Comparison of ENCODE assay signal across 8 cellular contexts in the genomic region with DNA sequence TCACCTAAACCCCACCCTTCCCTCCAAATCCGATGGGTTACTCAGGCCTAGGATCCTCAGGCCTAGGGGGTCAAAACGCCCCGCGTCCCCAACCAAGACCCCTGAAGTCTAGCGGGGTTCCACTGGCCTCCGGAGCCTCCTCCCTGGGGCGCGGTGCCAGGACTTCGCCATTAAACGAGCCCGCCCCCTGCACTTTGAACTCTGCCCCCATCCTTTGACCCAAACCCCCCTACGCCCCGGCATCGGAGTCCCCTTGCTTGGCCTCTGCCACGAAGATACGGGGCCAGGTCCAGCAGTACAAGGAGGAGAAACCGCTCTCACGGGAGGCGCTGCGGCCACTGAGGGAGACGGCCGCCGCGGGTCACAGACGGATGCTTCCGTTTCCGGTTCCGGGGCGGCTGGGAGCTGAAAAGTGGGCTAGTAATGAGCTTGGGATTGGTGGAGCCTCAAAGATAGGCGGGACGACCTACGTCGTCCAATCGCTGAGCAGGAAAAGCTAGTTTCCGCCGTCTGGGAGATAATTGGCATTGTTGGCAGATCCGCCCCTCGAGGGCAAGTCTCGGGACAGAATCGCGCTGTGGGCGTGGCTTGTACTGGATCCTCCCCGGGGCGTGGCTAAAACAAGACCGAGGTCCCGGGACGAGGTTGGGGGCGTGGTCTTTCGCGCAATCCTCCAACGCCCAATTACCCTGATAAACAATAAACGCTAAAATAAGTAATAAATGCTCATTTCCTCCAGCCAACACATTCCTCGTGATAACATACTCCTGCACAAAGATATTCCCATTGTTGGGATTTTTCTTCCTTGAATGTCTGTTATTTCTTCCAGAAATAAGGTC. TPM values are rescaled to one million over a fixed set of nuclear protein-coding genes. Genes with fewer than 3 reads are reported as not detected.
DNase-seq lines count a peak whose midpoint lies in the region; ATAC-seq and TF ChIP-seq lines count a peak whose summit lies in the region.

No MANE protein-coding gene starts in this region.

- H3K36me3 Mint-ChIP-seq in WTC11, result no peaks in the 10 kb centered on the region

- peak overlapping the region; percentile 93 for H3K27ac Mint-ChIP-seq in WTC11

- CTCF ChIA-PET in WTC11 (lab: Charles Lee), result interaction anchor here (0.5 to 4.5 kb wide), 88 partner anchors 8 to 535 kb away, joined by 3 to 84 read pairs (median 5); a partner anchor contains a TSS

- TF ChIP-seq CTCF in WTC11 (IDR thresholded peaks at IDR 0.05) (no peak), cardiac fibroblast (IDR thresholded peaks at IDR 0.05; ENCODE audit: low read depth, low read length) (no peak)

- peak overlapping the region; percentile 76 to 98 (median 95) for H3K27ac ChIP-seq in skin epidermis

- H3K4me3 ChIP-seq in cardiac fibroblast (replicated peaks in 1 of 2; ENCODE audit: low read depth in 2 of 2, low read length in 2 of 2) (peak overlapping the region; percentile 73 to 85), skin epidermis (peak overlapping the region; percentile 71 to 92 (median 81))

- peaks cover 8% of the 10 kb centered on the region for H3K4me1 Mint-ChIP-seq in WTC11

- ATAC-seq in GM18909 (IDR thresholded peaks at IDR 0.05; ENCODE audit: poor library complexity, unreplicated experiment) (peak; percentile 93), HG03159 (IDR thresholded peaks at IDR 0.05; ENCODE audit: unreplicated experiment) (peak; percentile 92), WTC11 (peak; percentile 97)

- H3K4me3 Mint-ChIP-seq in WTC11, result peak overlapping the region; percentile 97

- H3K27me3 Mint-ChIP-seq in WTC11 (ENCODE audit: low read depth), result no peaks in the 10 kb centered on the region

- POLR2A ChIA-PET in WTC11 (lab: Charles Lee), result interaction anchor here (0.6 to 1.3 kb wide), 5 partner anchors 51 to 357 kb away, joined by 3 to 6 read pairs (median 3); a partner anchor contains a TSS

- DNase-seq in AG08395 (ENCODE audit: low spot score) (peak; percentile 100), NCI-H2227 (lab: John Stamatoyannopoulos, UW; ENCODE audit: unreplicated experiment) (peak; percentile 98), WTC11 (ENCODE audit: low spot score) (peak; percentile 100), cardiac fibroblast (ENCODE audit: low read depth in 2 of 2) (peak; percentile 100), iPS-NIHi11 (ENCODE audit: low spot score) (peak; percentile 99)

- H3K9me3 Mint-ChIP-seq in WTC11, result no peaks in the 10 kb centered on the region

TF ChIP-seq in WTC11, 78 proteins besides CTCF, POLR2A, EP300 and RAD21:
- TF ChIP-seq NR2C2 (CRISPR knock-in tag; IDR thresholded peaks at IDR 0.05), result peak; percentile 88
- TF ChIP-seq, protein P1, sequence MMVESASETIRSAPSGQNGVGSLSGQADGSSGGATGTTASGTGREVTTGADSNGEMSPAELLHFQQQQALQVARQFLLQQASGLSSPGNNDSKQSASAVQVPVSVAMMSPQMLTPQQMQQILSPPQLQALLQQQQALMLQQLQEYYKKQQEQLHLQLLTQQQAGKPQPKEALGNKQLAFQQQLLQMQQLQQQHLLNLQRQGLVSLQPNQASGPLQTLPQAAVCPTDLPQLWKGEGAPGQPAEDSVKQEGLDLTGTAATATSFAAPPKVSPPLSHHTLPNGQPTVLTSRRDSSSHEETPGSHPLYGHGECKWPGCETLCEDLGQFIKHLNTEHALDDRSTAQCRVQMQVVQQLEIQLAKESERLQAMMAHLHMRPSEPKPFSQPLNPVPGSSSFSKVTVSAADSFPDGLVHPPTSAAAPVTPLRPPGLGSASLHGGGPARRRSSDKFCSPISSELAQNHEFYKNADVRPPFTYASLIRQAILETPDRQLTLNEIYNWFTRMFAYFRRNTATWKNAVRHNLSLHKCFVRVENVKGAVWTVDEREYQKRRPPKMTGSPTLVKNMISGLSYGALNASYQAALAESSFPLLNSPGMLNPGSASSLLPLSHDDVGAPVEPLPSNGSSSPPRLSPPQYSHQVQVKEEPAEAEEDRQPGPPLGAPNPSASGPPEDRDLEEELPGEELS (CRISPR knock-in tag; IDR thresholded peaks at IDR 0.05), result no peak
- TF ChIP-seq GABPB1 (CRISPR knock-in tag; IDR thresholded peaks at IDR 0.05), result peak; percentile 81
- TF ChIP-seq FOXP1 (CRISPR knock-in tag; IDR thresholded peaks at IDR 0.05; ENCODE audit: borderline replicate concordance), result peak; percentile 26; the same call in 1 of the 2 replicates
- TF ChIP-seq, protein P2, sequence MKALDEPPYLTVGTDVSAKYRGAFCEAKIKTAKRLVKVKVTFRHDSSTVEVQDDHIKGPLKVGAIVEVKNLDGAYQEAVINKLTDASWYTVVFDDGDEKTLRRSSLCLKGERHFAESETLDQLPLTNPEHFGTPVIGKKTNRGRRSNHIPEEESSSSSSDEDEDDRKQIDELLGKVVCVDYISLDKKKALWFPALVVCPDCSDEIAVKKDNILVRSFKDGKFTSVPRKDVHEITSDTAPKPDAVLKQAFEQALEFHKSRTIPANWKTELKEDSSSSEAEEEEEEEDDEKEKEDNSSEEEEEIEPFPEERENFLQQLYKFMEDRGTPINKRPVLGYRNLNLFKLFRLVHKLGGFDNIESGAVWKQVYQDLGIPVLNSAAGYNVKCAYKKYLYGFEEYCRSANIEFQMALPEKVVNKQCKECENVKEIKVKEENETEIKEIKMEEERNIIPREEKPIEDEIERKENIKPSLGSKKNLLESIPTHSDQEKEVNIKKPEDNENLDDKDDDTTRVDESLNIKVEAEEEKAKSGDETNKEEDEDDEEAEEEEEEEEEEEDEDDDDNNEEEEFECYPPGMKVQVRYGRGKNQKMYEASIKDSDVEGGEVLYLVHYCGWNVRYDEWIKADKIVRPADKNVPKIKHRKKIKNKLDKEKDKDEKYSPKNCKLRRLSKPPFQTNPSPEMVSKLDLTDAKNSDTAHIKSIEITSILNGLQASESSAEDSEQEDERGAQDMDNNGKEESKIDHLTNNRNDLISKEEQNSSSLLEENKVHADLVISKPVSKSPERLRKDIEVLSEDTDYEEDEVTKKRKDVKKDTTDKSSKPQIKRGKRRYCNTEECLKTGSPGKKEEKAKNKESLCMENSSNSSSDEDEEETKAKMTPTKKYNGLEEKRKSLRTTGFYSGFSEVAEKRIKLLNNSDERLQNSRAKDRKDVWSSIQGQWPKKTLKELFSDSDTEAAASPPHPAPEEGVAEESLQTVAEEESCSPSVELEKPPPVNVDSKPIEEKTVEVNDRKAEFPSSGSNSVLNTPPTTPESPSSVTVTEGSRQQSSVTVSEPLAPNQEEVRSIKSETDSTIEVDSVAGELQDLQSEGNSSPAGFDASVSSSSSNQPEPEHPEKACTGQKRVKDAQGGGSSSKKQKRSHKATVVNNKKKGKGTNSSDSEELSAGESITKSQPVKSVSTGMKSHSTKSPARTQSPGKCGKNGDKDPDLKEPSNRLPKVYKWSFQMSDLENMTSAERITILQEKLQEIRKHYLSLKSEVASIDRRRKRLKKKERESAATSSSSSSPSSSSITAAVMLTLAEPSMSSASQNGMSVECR (CRISPR knock-in tag; IDR thresholded peaks at IDR 0.05; ENCODE audit: borderline replicate concordance), result peak; percentile 85; the same call in 1 of the 2 replicates
- TF ChIP-seq SP1 (CRISPR knock-in tag; conservative IDR thresholded peaks at IDR 0.05), result peak; percentile 80
- TF ChIP-seq CREM (CRISPR knock-in tag; IDR thresholded peaks at IDR 0.05), result 0 out of 2 replicates have a peak, but pooled peaks have one; percentile 60
- no peak for TF ChIP-seq ZNF416 (CRISPR knock-in tag; IDR thresholded peaks at IDR 0.05)
- peak; percentile 58; the same call in 1 of the 2 replicates for TF ChIP-seq FOXK1 (CRISPR knock-in tag; IDR thresholded peaks at IDR 0.05)
- TF ChIP-seq, protein P3, sequence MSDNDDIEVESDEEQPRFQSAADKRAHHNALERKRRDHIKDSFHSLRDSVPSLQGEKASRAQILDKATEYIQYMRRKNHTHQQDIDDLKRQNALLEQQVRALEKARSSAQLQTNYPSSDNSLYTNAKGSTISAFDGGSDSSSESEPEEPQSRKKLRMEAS (CRISPR knock-in tag; IDR thresholded peaks at IDR 0.05), result peak; percentile 72
- TF ChIP-seq TEAD1 (CRISPR knock-in tag; IDR thresholded peaks at IDR 0.05), result peak; percentile 64; the same call in 1 of the 2 replicates
- TF ChIP-seq, protein P4, sequence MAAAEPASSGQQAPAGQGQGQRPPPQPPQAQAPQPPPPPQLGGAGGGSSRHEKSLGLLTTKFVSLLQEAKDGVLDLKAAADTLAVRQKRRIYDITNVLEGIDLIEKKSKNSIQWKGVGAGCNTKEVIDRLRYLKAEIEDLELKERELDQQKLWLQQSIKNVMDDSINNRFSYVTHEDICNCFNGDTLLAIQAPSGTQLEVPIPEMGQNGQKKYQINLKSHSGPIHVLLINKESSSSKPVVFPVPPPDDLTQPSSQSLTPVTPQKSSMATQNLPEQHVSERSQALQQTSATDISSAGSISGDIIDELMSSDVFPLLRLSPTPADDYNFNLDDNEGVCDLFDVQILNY (CRISPR knock-in tag; IDR thresholded peaks at IDR 0.05), result no peak
- TF ChIP-seq NFYB (CRISPR knock-in tag; conservative IDR thresholded peaks at IDR 0.05; ENCODE audit: low read depth), result peak; percentile 74
- TF ChIP-seq JUN (CRISPR knock-in tag; IDR thresholded peaks at IDR 0.05), result peak; percentile 46; the same call in 1 of the 2 replicates
- TF ChIP-seq ZNF232 (CRISPR knock-in tag; IDR thresholded peaks at IDR 0.05), result no peak

RNA-seq across cellular contexts. Expression of a gene that starts 5.7 kb away (rescaled TPM):
- total RNA-seq in WTC11 (2021), result 4.5 to 5.6 TPM (median 4.7 TPM) in 3 replicates

RNA-seq across cellular contexts. Expression of a gene that starts 26.9 kb away (rescaled TPM):
- 2.5 to 3.3 TPM (median 3.1 TPM) in 3 replicates for total RNA-seq in WTC11 (2021)

RNA-seq across cellular contexts. Expression of a gene that starts 49.8 kb away (rescaled TPM):
- total RNA-seq in WTC11 (2021), result 6.7 to 8.9 TPM (median 6.8 TPM) in 3 replicates

Comparison
In these comparisons a context has a peak if more than half of its experiments do, and no peak if none do; other contexts are left out.
1. Peak in every context shown above with its lines: DNase-seq, ATAC-seq, H3K4me3 ChIP-seq and H3K27ac ChIP-seq.